In genomic region chr12:70334742-70335141, GRCh38 we compare ENCODE assay signal across 20 cellular contexts.
"Had no signal": no experiment of that assay in that cellular context is flagged by ENCODE, and none has a peak within 500 bp of the region (broad histone marks: within the 10 kb centered on the region; RNA-seq: fewer than 3 reads in every experiment).

No MANE protein-coding gene starts in this region.

- H3K27me3 Mint-ChIP-seq: memory B cell; stimulated activated memory B cell treated with anti-CD40 and anti-IgM and Interleukin-4, amounts not matched to agents 10 μg/mL and 1 μg/mL and 100 μg/mL, for 72 hours; stimulated activated naive CD8-positive, alpha-beta T cell treated with anti-CD3 and anti-CD28 coated beads, Interleukin-15, Interleukin-2, amounts not matched to agents 100 ng/mL and 50 ng/mL, for 24 hours had no signal

- H3K4me1 Mint-ChIP-seq: memory B cell; stimulated activated memory B cell treated with anti-CD40 and anti-IgM and Interleukin-4, amounts not matched to agents 10 μg/mL and 1 μg/mL and 100 μg/mL, for 72 hours had no signal

- ATAC-seq: left lobe of liver; natural killer cell; pancreas; stimulated activated memory B cell treated with anti-CD40 and anti-IgM and Interleukin-4, amounts not matched to agents 10 μg/mL and 1 μg/mL and 100 μg/mL, for 72 hours had no signal

- H3K27ac ChIP-seq: dorsolateral prefrontal cortex, neutrophil, pancreas, prostate gland, right atrium auricular region, skin epidermis, spleen, thoracic aorta, tibial nerve, upper lobe of left lung had no signal

- H3K9me3 Mint-ChIP-seq: memory B cell; natural killer cell; stimulated activated memory B cell treated with anti-CD40 and anti-IgM and Interleukin-4, amounts not matched to agents 10 μg/mL and 1 μg/mL and 100 μg/mL, for 72 hours had no signal

- H3K27ac Mint-ChIP-seq: memory B cell; natural killer cell; stimulated activated memory B cell treated with anti-CD40 and anti-IgM and Interleukin-4, amounts not matched to agents 10 μg/mL and 1 μg/mL and 100 μg/mL, for 72 hours; stimulated activated naive CD8-positive, alpha-beta T cell treated with anti-CD3 and anti-CD28 coated beads, Interleukin-15, Interleukin-2, amounts not matched to agents 100 ng/mL and 50 ng/mL, for 24 hours had no signal

- DNase-seq: dorsolateral prefrontal cortex; effector CD4-positive, alpha-beta T cell; hypothalamus; kidney; natural killer cell; pancreas; spleen; stimulated activated CD4-positive, alpha-beta T cell treated with anti-CD3 and anti-CD28 coated beads, Interleukin-4, amount 100 ng/mL, for 4 hours; upper lobe of left lung had no signal

- H3K4me3 Mint-ChIP-seq: memory B cell; natural killer cell; stimulated activated memory B cell treated with anti-CD40 and anti-IgM and Interleukin-4, amounts not matched to agents 10 μg/mL and 1 μg/mL and 100 μg/mL, for 72 hours; stimulated activated naive CD8-positive, alpha-beta T cell treated with anti-CD3 and anti-CD28 coated beads, Interleukin-15, Interleukin-2, amounts not matched to agents 100 ng/mL and 50 ng/mL, for 24 hours had no signal

- H3K27me3 ChIP-seq: dorsolateral prefrontal cortex, neutrophil, pancreas, right atrium auricular region, spleen, tibial nerve, upper lobe of left lung had no signal

- H3K4me1 ChIP-seq: pancreas, prostate gland, right atrium auricular region, spleen, tibial nerve, upper lobe of left lung had no signal

- H3K4me3 ChIP-seq: dorsolateral prefrontal cortex, lung, pancreas, prostate gland, right atrium auricular region, skin epidermis, spleen, thoracic aorta, tibial nerve, upper lobe of left lung had no signal
